ENCODE assay signal across 21 cellular contexts in the genomic region with DNA sequence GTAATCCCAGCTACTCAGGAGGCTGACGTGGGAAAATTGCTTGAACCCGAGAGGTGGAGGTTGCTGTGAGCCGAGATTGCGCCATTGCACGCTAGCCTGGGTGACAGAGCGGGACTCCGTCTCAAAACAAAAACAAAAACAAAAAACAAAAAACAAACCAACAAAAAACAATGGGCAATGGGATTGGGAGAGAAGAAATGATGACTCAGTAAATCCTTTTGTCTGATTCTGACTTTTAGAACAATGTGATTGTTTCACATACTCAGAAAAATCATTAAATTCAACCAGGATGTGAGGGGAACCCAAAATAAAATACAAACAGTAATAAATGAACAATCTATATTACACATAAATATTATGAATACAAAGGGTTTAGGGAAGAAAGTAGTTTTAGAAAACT. TPM values are rescaled to one million over a fixed set of nuclear protein-coding genes. Genes with fewer than 3 reads are reported as not detected.
A peak's percentile ranks its signal among the peaks of the same experiment; 100 is the strongest.
DNase-seq lines count a peak whose midpoint lies in the region; ATAC-seq, FAIRE-seq and TF ChIP-seq lines count a peak whose summit lies in the region.
"Had no signal": no experiment of that assay in that cellular context is flagged by ENCODE, and none has a peak within 500 bp of the region (broad histone marks: within the 10 kb centered on the region; RNA-seq: fewer than 3 reads in every experiment).

No MANE protein-coding gene starts in this region.

- intact Hi-C loops in activated T-helper 2 cell treated with anti-CD3 and anti-CD28 coated beads, Interferon-gamma antibody, Interleukin-2, Interleukin-4, amounts not matched to agents 10 μg/mL and 5 μg/mL and 100 μg/mL, durations not matched to agents 14 hours and 24 hours and 36 hours (cut with micrococcal nuclease) = no loop called here

- no peaks in the 10 kb centered on the region for H3K27me3 Mint-ChIP-seq in activated T-helper 2 cell treated with anti-CD3 and anti-CD28 coated beads, Interferon-gamma antibody, Interleukin-2, Interleukin-4, amounts not matched to agents 10 μg/mL and 5 μg/mL and 100 μg/mL, durations not matched to agents 14 hours and 24 hours and 36 hours (ENCODE audit: low read depth)
- no peaks in the 10 kb centered on the region for H3K27me3 Mint-ChIP-seq in T-cell

- H3K36me3 ChIP-seq in HEK293 (ENCODE audit: control insufficient read depth in 2 of 2, insufficient read depth in 1 of 2, low read length in 2 of 2) = peaks cover 0 to 26% of the 10 kb centered on the region in 2 experiments; a peak in 1 of 3 replicates
- H3K36me3 ChIP-seq: BE2C had no signal

- no peak for TF ChIP-seq CTCF in HEK293 (tag by site-specific recombination; IDR thresholded peaks at IDR 0.05)

- H3K27ac ChIP-seq in HEK293 (ENCODE audit: extremely low read depth, low read depth, low read length) = no peak overlapping the region
- peak overlapping the region; percentile 90 for H3K27ac ChIP-seq in caudate nucleus (ENCODE audit: low read depth, low read length)
- peak overlapping the region; percentile 77 for H3K27ac ChIP-seq in layer of hippocampus (ENCODE audit: low read depth, low read length)
- H3K27ac ChIP-seq in temporal lobe (ENCODE audit: low read depth, low read length) = peak overlapping the region; percentile 93
- H3K27ac ChIP-seq: C4-2B had no signal

- no peak overlapping the region for H3K4me3 Mint-ChIP-seq in activated T-helper 2 cell treated with anti-CD3 and anti-CD28 coated beads, Interferon-gamma antibody, Interleukin-2, Interleukin-4, amounts not matched to agents 10 μg/mL and 5 μg/mL and 100 μg/mL, durations not matched to agents 14 hours and 24 hours and 36 hours (ENCODE audit: low read depth)
- no peak overlapping the region for H3K4me3 Mint-ChIP-seq in T-cell
- H3K4me3 Mint-ChIP-seq: CD8-positive, alpha-beta T cell had no signal

- H3K4me1 Mint-ChIP-seq in activated T-helper 2 cell treated with anti-CD3 and anti-CD28 coated beads, Interferon-gamma antibody, Interleukin-2, Interleukin-4, amounts not matched to agents 10 μg/mL and 5 μg/mL and 100 μg/mL, durations not matched to agents 14 hours and 24 hours and 36 hours (ENCODE audit: low read depth) = no peaks in the 10 kb centered on the region
- peaks cover 0 to 3% (median 2%) of the 10 kb centered on the region in 3 donors for H3K4me1 Mint-ChIP-seq in T-cell

- no peak overlapping the region for H3K4me3 ChIP-seq in HEK293 (ENCODE audit: low read depth, low read length)

- POLR2A ChIA-PET in HEK293 (lab: Yijun Ruan, JAX) (no interaction called here), T-cell (lab: Charles Lee) (no interaction called here)

- no peaks in the 10 kb centered on the region for H3K36me3 Mint-ChIP-seq in activated T-helper 2 cell treated with anti-CD3 and anti-CD28 coated beads, Interferon-gamma antibody, Interleukin-2, Interleukin-4, amounts not matched to agents 10 μg/mL and 5 μg/mL and 100 μg/mL, durations not matched to agents 14 hours and 24 hours and 36 hours (ENCODE audit: low read depth)
- H3K36me3 Mint-ChIP-seq in T-cell = peaks cover 8% of the 10 kb centered on the region

- H3K4me1 ChIP-seq in HEK293 (ENCODE audit: control insufficient read depth, insufficient read depth, low read length) = peaks cover 5% of the 10 kb centered on the region
- H3K4me1 ChIP-seq: BE2C had no signal

- H3K27me3 ChIP-seq in layer of hippocampus (ENCODE audit: control insufficient read depth, insufficient read depth, low read length) = no peaks in the 10 kb centered on the region
- H3K27me3 ChIP-seq: BE2C had no signal

- H3K9me3 Mint-ChIP-seq in activated T-helper 2 cell treated with anti-CD3 and anti-CD28 coated beads, Interferon-gamma antibody, Interleukin-2, Interleukin-4, amounts not matched to agents 10 μg/mL and 5 μg/mL and 100 μg/mL, durations not matched to agents 14 hours and 24 hours and 36 hours = no peaks in the 10 kb centered on the region
- H3K9me3 Mint-ChIP-seq in T-cell = no peaks in the 10 kb centered on the region
- H3K9me3 Mint-ChIP-seq: CD8-positive, alpha-beta T cell had no signal

- no peak overlapping the region for H3K27ac Mint-ChIP-seq in activated T-helper 2 cell treated with anti-CD3 and anti-CD28 coated beads, Interferon-gamma antibody, Interleukin-2, Interleukin-4, amounts not matched to agents 10 μg/mL and 5 μg/mL and 100 μg/mL, durations not matched to agents 14 hours and 24 hours and 36 hours
- no peak overlapping the region for H3K27ac Mint-ChIP-seq in T-cell
- H3K27ac Mint-ChIP-seq: CD8-positive, alpha-beta T cell had no signal

- H3K9me3 ChIP-seq in HEK293 (ENCODE audit: control insufficient read depth, insufficient read depth, low read depth, low read length) = no peaks in the 10 kb centered on the region
- H3K9me3 ChIP-seq: BE2C had no signal

- FAIRE-seq in HTR-8/SVneo (lab: Jason Lieb, UNC) = no peak
- FAIRE-seq: A204.1, D721Med, G401.6, GM12891, H54 had no signal

- DNase-seq in caudate nucleus (lab: John Stamatoyannopoulos, UW) (peak in 1 of 61 donors; percentile 11), HTR-8/SVneo (ENCODE audit: insufficient read length, low spot score) (no peak), T-cell (no peak)
- no peak for DNase-seq in activated T-helper 2 cell treated with anti-CD3 and anti-CD28 coated beads, Interferon-gamma antibody, Interleukin-2, Interleukin-4, amounts not matched to agents 10 μg/mL and 5 μg/mL and 100 μg/mL, durations not matched to agents 14 hours and 24 hours and 36 hours (ENCODE audit: low spot score)
- DNase-seq: BE2C; CD8-positive, alpha-beta T cell; COR-L47; DMS153; DMS79 treated with DMSO at 0.1 percent for 48 hours; EL had no signal

- ATAC-seq in T-cell (replicated peaks in 1 of 4) = no peak
- ATAC-seq: CD8-positive, alpha-beta T cell; HCT116 had no signal

- CTCF ChIA-PET in HEK293 (lab: Yijun Ruan, JAX) (interaction anchor here (0.6 to 1.2 kb wide), 3 partner anchors 8 to 41 kb away, joined by 3 read pairs; no protein-coding TSS in a partner anchor), T-cell (lab: Charles Lee) (no interaction called here)

TF ChIP-seq in HEK293, 187 proteins besides CTCF, POLR2A, EP300 and RAD21:
- TF ChIP-seq, protein P1, sequence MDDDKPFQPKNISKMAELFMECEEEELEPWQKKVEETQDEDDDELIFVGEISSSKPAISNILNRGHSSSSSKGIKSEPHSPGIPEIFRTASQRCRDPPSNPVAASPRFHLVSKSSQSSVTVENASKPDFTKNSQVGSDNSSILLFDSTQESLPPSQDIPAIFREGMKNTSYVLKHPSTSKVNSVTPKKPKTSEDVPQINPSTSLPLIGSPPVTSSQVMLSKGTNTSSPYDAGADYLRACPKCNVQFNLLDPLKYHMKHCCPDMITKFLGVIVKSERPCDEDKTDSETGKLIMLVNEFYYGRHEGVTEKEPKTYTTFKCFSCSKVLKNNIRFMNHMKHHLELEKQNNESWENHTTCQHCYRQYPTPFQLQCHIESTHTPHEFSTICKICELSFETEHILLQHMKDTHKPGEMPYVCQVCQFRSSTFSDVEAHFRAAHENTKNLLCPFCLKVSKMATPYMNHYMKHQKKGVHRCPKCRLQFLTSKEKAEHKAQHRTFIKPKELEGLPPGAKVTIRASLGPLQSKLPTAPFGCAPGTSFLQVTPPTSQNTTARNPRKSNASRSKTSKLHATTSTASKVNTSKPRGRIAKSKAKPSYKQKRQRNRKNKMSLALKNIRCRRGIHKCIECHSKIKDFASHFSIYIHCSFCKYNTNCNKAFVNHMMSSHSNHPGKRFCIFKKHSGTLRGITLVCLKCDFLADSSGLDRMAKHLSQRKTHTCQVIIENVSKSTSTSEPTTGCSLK (tag by site-specific recombination; IDR thresholded peaks at IDR 0.05) = no peak
- TF ChIP-seq ZBTB44 (tag by site-specific recombination; IDR thresholded peaks at IDR 0.05) = no peak
- TF ChIP-seq ZNF560 (tag by site-specific recombination; IDR thresholded peaks at IDR 0.05; ENCODE audit: borderline replicate concordance) = 0 out of 2 replicates have a peak, but pooled peaks have one; percentile 4

RNA-seq across cellular contexts. Expression of gene ZNF565, which starts 5.1 kb away (rescaled TPM):
- 18.4 TPM for total RNA-seq in temporal lobe
- 1.5 and 2.4 TPM in 2 replicates for total RNA-seq in activated T-helper 2 cell treated with anti-CD3 and anti-CD28 coated beads, Interferon-gamma antibody, Interleukin-2, Interleukin-4, amounts not matched to agents 10 μg/mL and 5 μg/mL and 100 μg/mL, durations not matched to agents 14 hours and 24 hours and 36 hours
- total RNA-seq in T-cell = 1 to 10 TPM; 7.5 to 9.1 (median 8.0) TPM

RNA-seq across cellular contexts. Expression of gene ZNF146, which starts 5.5 kb away (rescaled TPM):
- total RNA-seq in temporal lobe (87.8 TPM), T-cell (10 to 100 TPM; 24.4 to 63.2 (median 61.1) TPM)
- total RNA-seq in activated T-helper 2 cell treated with anti-CD3 and anti-CD28 coated beads, Interferon-gamma antibody, Interleukin-2, Interleukin-4, amounts not matched to agents 10 μg/mL and 5 μg/mL and 100 μg/mL, durations not matched to agents 14 hours and 24 hours and 36 hours = 82.3 and 86.4 TPM in 2 replicates

RNA-seq across cellular contexts. Expression of gene COX7A1, which starts 57.1 kb away (rescaled TPM):
- total RNA-seq in temporal lobe (1.5 TPM), T-cell (not detected)
- not detected in 2 replicates for total RNA-seq in activated T-helper 2 cell treated with anti-CD3 and anti-CD28 coated beads, Interferon-gamma antibody, Interleukin-2, Interleukin-4, amounts not matched to agents 10 μg/mL and 5 μg/mL and 100 μg/mL, durations not matched to agents 14 hours and 24 hours and 36 hours
- total RNA-seq: CD8-positive, alpha-beta T cell; HT-29 had no signal
